In the genomic region with DNA sequence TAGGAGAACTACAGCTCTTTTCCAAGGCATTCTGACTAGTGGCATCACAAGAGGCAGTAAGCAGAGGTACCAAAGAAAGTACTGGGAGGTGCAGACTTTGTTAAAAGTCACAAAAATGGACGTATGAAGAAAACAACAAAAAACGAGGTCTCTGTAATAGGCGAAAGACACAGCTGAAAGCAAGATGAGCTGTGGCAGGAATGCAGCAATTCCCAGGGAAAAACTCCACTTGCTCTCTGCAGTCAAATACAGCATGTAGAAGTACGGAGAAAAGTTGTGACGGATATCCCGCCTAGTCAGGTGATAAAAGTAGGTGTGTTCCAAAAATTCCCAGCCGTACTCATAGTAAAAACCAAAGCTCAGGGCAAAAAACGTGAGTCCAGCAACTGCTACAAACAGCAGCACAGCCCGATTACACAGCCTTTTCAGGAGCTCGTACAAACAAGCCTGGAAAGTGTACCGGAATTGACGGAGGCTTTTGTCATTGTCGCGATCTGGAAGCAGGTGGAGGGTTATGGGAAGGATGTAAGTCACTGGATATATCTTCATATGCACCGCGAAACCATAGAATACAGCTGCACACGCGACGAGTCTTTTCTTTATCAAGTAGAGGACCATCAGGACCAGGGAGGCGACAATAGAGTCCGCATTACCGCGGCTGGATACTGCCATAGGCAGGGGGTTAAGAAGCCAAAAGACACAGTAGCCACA, we compare ENCODE assay signal across 9 cellular contexts. TPM values are rescaled to one million over a fixed set of nuclear protein-coding genes. Genes with fewer than 3 reads are reported as not detected.
DNase-seq lines count a peak whose midpoint lies in the region; ATAC-seq and TF ChIP-seq lines count a peak whose summit lies in the region.
"Had no signal": no experiment of that assay in that cellular context is flagged by ENCODE, and none has a peak within 500 bp of the region (broad histone marks: within the 10 kb centered on the region; RNA-seq: fewer than 3 reads in every experiment).

No MANE protein-coding gene starts in this region.

- POLR2A ChIA-PET in activated CD4-positive, alpha-beta memory T cell treated with anti-CD3 and anti-CD28 coated beads, Interleukin-2, amount 10 ng/mL, durations not matched to agents 7 days and 5 days (lab: Charles Lee): interaction anchor here (0.7 to 2.0 kb wide), 4 partner anchors 8 to 106 kb away, joined by 3 to 13 read pairs (median 6); partner anchors contain the start of genes IGSF8 and TAGLN2

- no peaks in the 10 kb centered on the region for H3K9me3 Mint-ChIP-seq in activated T-cell treated with anti-CD3 and anti-CD28 coated beads, Interleukin-2, amount 50 U/mL, for 4 hours
- no peaks in the 10 kb centered on the region for H3K9me3 Mint-ChIP-seq in activated CD4-positive, alpha-beta memory T cell treated with anti-CD3 and anti-CD28 coated beads, Interleukin-2, amount 10 ng/mL, durations not matched to agents 7 days and 5 days

- 11 to 12% (median 12%) methylated on average over 23 of the region's 23 CpGs for WGBS in heart left ventricle, 4 donors

- H3K27ac ChIP-seq in heart left ventricle: peak overlapping the region in 11 of 12 donors; percentile 37 to 85 (median 69)

- no peak for DNase-seq in activated T-cell treated with anti-CD3 and anti-CD28 coated beads, Interleukin-2, amount 50 U/mL, for 4 hours
- DNase-seq in activated T-cell treated with anti-CD3 and anti-CD28 coated beads for 4 hours (no peak), heart left ventricle (no peak), renal cortical epithelial cell (ENCODE audit: low read depth) (peak; percentile 8), activated gamma-delta T cell treated with Interleukin-2 at 50 U/mL for 16 hours (no peak)
- DNase-seq in activated CD4-positive, alpha-beta memory T cell treated with anti-CD3 and anti-CD28 coated beads, Interleukin-2, amount 10 ng/mL, durations not matched to agents 7 days and 5 days: peak; percentile 20

- TF ChIP-seq POLR2A in heart left ventricle (IDR thresholded peaks at IDR 0.05): no peak

- peaks cover 0 to 39% (median 18%) of the 10 kb centered on the region in 12 donors for H3K4me1 ChIP-seq in heart left ventricle

- peak overlapping the region; percentile 63 to 93 (median 78) for H3K4me3 ChIP-seq in heart left ventricle

- H3K9me3 ChIP-seq in heart left ventricle: no peaks in the 10 kb centered on the region

- no peak for TF ChIP-seq CTCF in heart left ventricle (IDR thresholded peaks at IDR 0.05)

- peak; percentile 29 to 35 for ATAC-seq in activated T-cell treated with anti-CD3 and anti-CD28 coated beads, Interleukin-2, amount 50 U/mL, for 4 hours
- peak; percentile 24 for ATAC-seq in HG03135 (IDR thresholded peaks at IDR 0.05; ENCODE audit: unreplicated experiment)
- ATAC-seq in heart left ventricle: peak in 3 of 4 donors; percentile 38 to 44 (median 44)
- no peak for ATAC-seq in GM18517 (IDR thresholded peaks at IDR 0.05; ENCODE audit: unreplicated experiment)

- H3K27ac Mint-ChIP-seq in activated CD4-positive, alpha-beta memory T cell treated with anti-CD3 and anti-CD28 coated beads, Interleukin-2, amount 10 ng/mL, durations not matched to agents 7 days and 5 days: peak overlapping the region; percentile 72

- peak overlapping the region; percentile 98 for H3K4me3 Mint-ChIP-seq in activated T-cell treated with anti-CD3 and anti-CD28 coated beads, Interleukin-2, amount 50 U/mL, for 4 hours
- H3K4me3 Mint-ChIP-seq in activated CD4-positive, alpha-beta memory T cell treated with anti-CD3 and anti-CD28 coated beads, Interleukin-2, amount 10 ng/mL, durations not matched to agents 7 days and 5 days: peak overlapping the region; percentile 90

- peaks cover 38% of the 10 kb centered on the region for H3K4me1 Mint-ChIP-seq in activated T-cell treated with anti-CD3 and anti-CD28 coated beads, Interleukin-2, amount 50 U/mL, for 4 hours (ENCODE audit: low read depth)
- H3K4me1 Mint-ChIP-seq in activated CD4-positive, alpha-beta memory T cell treated with anti-CD3 and anti-CD28 coated beads, Interleukin-2, amount 10 ng/mL, durations not matched to agents 7 days and 5 days: peaks cover 32% of the 10 kb centered on the region

- no peaks in the 10 kb centered on the region for H3K27me3 ChIP-seq in heart left ventricle

- CTCF ChIA-PET in activated CD4-positive, alpha-beta memory T cell treated with anti-CD3 and anti-CD28 coated beads, Interleukin-2, amount 10 ng/mL, durations not matched to agents 7 days and 5 days (lab: Charles Lee): interaction anchor here (0.8 to 3.4 kb wide), 9 partner anchors 12 to 96 kb away, joined by 3 to 32 read pairs (median 5); no protein-coding TSS in a partner anchor

- peaks cover 5% of the 10 kb centered on the region for H3K36me3 Mint-ChIP-seq in activated T-cell treated with anti-CD3 and anti-CD28 coated beads, Interleukin-2, amount 50 U/mL, for 4 hours (ENCODE audit: insufficient read depth)
- peaks cover 6% of the 10 kb centered on the region for H3K36me3 Mint-ChIP-seq in activated CD4-positive, alpha-beta memory T cell treated with anti-CD3 and anti-CD28 coated beads, Interleukin-2, amount 10 ng/mL, durations not matched to agents 7 days and 5 days (ENCODE audit: low read depth)

- H3K36me3 ChIP-seq in heart left ventricle: peaks cover 0 to 9% (median 0%) of the 10 kb centered on the region in 9 donors

- intact Hi-C loops in heart left ventricle (cut with DNase I): loop anchor here in 2 of 10 donors (5.0 kb wide), 1 partner anchor 249 kb away; the partner anchor contains the start of gene DUSP23 (in 2 of the 2)

- H3K27me3 Mint-ChIP-seq in activated T-cell treated with anti-CD3 and anti-CD28 coated beads, Interleukin-2, amount 50 U/mL, for 4 hours (ENCODE audit: low read depth): no peaks in the 10 kb centered on the region
- peaks cover 2% of the 10 kb centered on the region for H3K27me3 Mint-ChIP-seq in activated CD4-positive, alpha-beta memory T cell treated with anti-CD3 and anti-CD28 coated beads, Interleukin-2, amount 10 ng/mL, durations not matched to agents 7 days and 5 days

RNA-seq across cellular contexts. Expression of gene PIGM, which starts 1.0 kb away (rescaled TPM):
- 1 to 10 TPM; 4.1 to 5.7 (median 4.5) TPM for total RNA-seq in activated T-cell treated with anti-CD3 and anti-CD28 coated beads, Interleukin-2, amount 50 U/mL, for 4 hours
- total RNA-seq in activated CD4-positive, alpha-beta memory T cell treated with anti-CD3 and anti-CD28 coated beads, Interleukin-2, amount 10 ng/mL, durations not matched to agents 7 days and 5 days: 1 to 10 TPM; 5.2 to 5.7 TPM
- 1 to 10 TPM; 1.7 to 4.1 (median 2.5) TPM for total RNA-seq in heart left ventricle
- 1 to 10 TPM; 1.6 to 2.1 TPM for polyA plus RNA-seq in heart left ventricle
- total RNA-seq in renal cortical epithelial cell: 4.0 and 5.2 TPM in 2 replicates

RNA-seq across cellular contexts. Expression of gene KCNJ10, which starts 39.1 kb away (rescaled TPM):
- total RNA-seq in activated T-cell treated with anti-CD3 and anti-CD28 coated beads, Interleukin-2, amount 50 U/mL, for 4 hours: under 1 TPM in 1 of 3 donors, not detected in 2; 0.32 TPM
- not detected for total RNA-seq in activated CD4-positive, alpha-beta memory T cell treated with anti-CD3 and anti-CD28 coated beads, Interleukin-2, amount 10 ng/mL, durations not matched to agents 7 days and 5 days
- total RNA-seq in heart left ventricle: 1 to 10 TPM in 1 of 9 donors, under 1 TPM in 1, not detected in 7; 0.48 to 1.1 TPM
- under 1 TPM in 1 of 2 donors, not detected in 1; 0.08 TPM for polyA plus RNA-seq in heart left ventricle
- total RNA-seq in renal cortical epithelial cell: 0.15 TPM in 1 of 2 replicates, not detected in the other
- total RNA-seq: glomerular endothelial cell had no signal

RNA-seq across cellular contexts. Expression of gene KCNJ9, which starts 50.5 kb away (rescaled TPM):
- total RNA-seq in activated T-cell treated with anti-CD3 and anti-CD28 coated beads, Interleukin-2, amount 50 U/mL, for 4 hours: not detected
- total RNA-seq in activated CD4-positive, alpha-beta memory T cell treated with anti-CD3 and anti-CD28 coated beads, Interleukin-2, amount 10 ng/mL, durations not matched to agents 7 days and 5 days: not detected
- total RNA-seq in heart left ventricle: under 1 TPM in 2 of 9 donors, not detected in 7; 0.06 to 0.29 TPM
- polyA plus RNA-seq in heart left ventricle: under 1 TPM in 1 of 2 donors, not detected in 1; 0.08 TPM
- not detected in 2 replicates for total RNA-seq in renal cortical epithelial cell
- total RNA-seq: glomerular endothelial cell had no signal

Comparison
In these comparisons a context has a peak if more than half of its experiments do, and no peak if none do; other contexts are left out.
1. DNase-seq: peak in activated CD4-positive, alpha-beta memory T cell treated with anti-CD3 and anti-CD28 coated beads, Interleukin-2, amount 10 ng/mL, durations not matched to agents 7 days and 5 days (single experiment) and renal cortical epithelial cell (single experiment); none in activated T-cell treated with anti-CD3 and anti-CD28 coated beads, Interleukin-2, amount 50 U/mL, for 4 hours (single experiment), activated T-cell treated with anti-CD3 and anti-CD28 coated beads for 4 hours (single experiment), heart left ventricle (0 of 5) and activated gamma-delta T cell treated with Interleukin-2 at 50 U/mL for 16 hours (single experiment).